ENCODE assay signal across 13 cellular contexts in genomic region chr11:10866893-10867331, GRCh38. TPM values are rescaled to one million over a fixed set of nuclear protein-coding genes. Genes with fewer than 3 reads are reported as not detected.
A peak's percentile ranks its signal among the peaks of the same experiment; 100 is the strongest.
DNase-seq lines count a peak whose midpoint lies in the region; ATAC-seq and TF ChIP-seq lines count a peak whose summit lies in the region.
"Had no signal": no experiment of that assay in that cellular context is flagged by ENCODE, and none has a peak within 500 bp of the region (broad histone marks: within the 10 kb centered on the region; RNA-seq: fewer than 3 reads in every experiment).

No MANE protein-coding gene starts in this region.

- POLR2A ChIA-PET in CD8-positive, alpha-beta memory T cell (lab: Charles Lee) = no interaction called here

- H3K4me1 ChIP-seq in ascending aorta = peaks cover 14 to 33% of the 10 kb centered on the region in 2 donors
- no peaks in the 10 kb centered on the region for H3K4me1 ChIP-seq in right cardiac atrium (ENCODE audit: control insufficient read depth, insufficient read depth, low read length)
- H3K4me1 ChIP-seq in smooth muscle cell (ENCODE audit: low read depth) = peaks cover 6% of the 10 kb centered on the region
- no peaks in the 10 kb centered on the region for H3K4me1 ChIP-seq in prostate gland (replicated peaks)
- no peaks in the 10 kb centered on the region for H3K4me1 ChIP-seq in CD8-positive, alpha-beta memory T cell (ENCODE audit: insufficient read depth, low read length)
- H3K4me1 ChIP-seq: thyroid gland had no signal

- H2AFZ ChIP-seq in smooth muscle cell (ENCODE audit: low read depth) = no peak overlapping the region

- peak overlapping the region; percentile 97 to 99 for H3K27ac ChIP-seq in ascending aorta
- H3K27ac ChIP-seq in right cardiac atrium (ENCODE audit: low read length) = peak overlapping the region; percentile 42
- peak overlapping the region; percentile 80 for H3K27ac ChIP-seq in smooth muscle cell (ENCODE audit: low read depth)
- no peak overlapping the region for H3K27ac ChIP-seq in prostate gland
- no peak overlapping the region for H3K27ac ChIP-seq in CD8-positive, alpha-beta memory T cell (ENCODE audit: low read depth, low read length)
- H3K27ac ChIP-seq: thyroid gland had no signal

- H3K27me3 Mint-ChIP-seq in CD8-positive, alpha-beta memory T cell = no peaks in the 10 kb centered on the region

- peaks cover 0 to 6% (median 4%) of the 10 kb centered on the region in 5 donors for H3K9me3 Mint-ChIP-seq in CD8-positive, alpha-beta memory T cell

- peak overlapping the region; percentile 63 for H3K4me2 ChIP-seq in smooth muscle cell

- intact Hi-C loops in ascending aorta (cut with DNase I) = no loop called here
- intact Hi-C loops in right cardiac atrium (cut with DNase I) = no loop called here
- intact Hi-C loops in prostate gland (cut with DNase I) = no loop called here

- H3K9me3 ChIP-seq in ascending aorta (peaks cover 0 to 4% of the 10 kb centered on the region in 2 donors), right cardiac atrium (ENCODE audit: control insufficient read depth, low read length) (no peaks in the 10 kb centered on the region), smooth muscle cell (replicated peaks; ENCODE audit: low read depth) (no peaks in the 10 kb centered on the region), prostate gland (no peaks in the 10 kb centered on the region)
- H3K9me3 ChIP-seq in CD8-positive, alpha-beta memory T cell (ENCODE audit: low read length) = no peaks in the 10 kb centered on the region
- H3K9me3 ChIP-seq: thyroid gland had no signal

- H3K4me1 Mint-ChIP-seq in CD8-positive, alpha-beta memory T cell = peaks cover 2 to 18% (median 15%) of the 10 kb centered on the region in 3 donors

- no peaks in the 10 kb centered on the region for H4K20me1 ChIP-seq in smooth muscle cell (ENCODE audit: low read depth)

- no peaks in the 10 kb centered on the region for H3K36me3 ChIP-seq in ascending aorta
- no peaks in the 10 kb centered on the region for H3K36me3 ChIP-seq in smooth muscle cell (ENCODE audit: low read depth)
- H3K36me3 ChIP-seq in prostate gland = no peaks in the 10 kb centered on the region
- no peaks in the 10 kb centered on the region for H3K36me3 ChIP-seq in CD8-positive, alpha-beta memory T cell (ENCODE audit: insufficient read depth, low read length)
- H3K36me3 ChIP-seq: thyroid gland had no signal

- CTCF ChIA-PET in CD8-positive, alpha-beta memory T cell (lab: Charles Lee) = no interaction called here

- WGBS in right cardiac atrium = 70% methylated on average over 10 of the region's 10 CpGs
- WGBS in smooth muscle cell (ENCODE audit: low lambda C conversion rate) = 36% methylated on average over 10 of the region's 10 CpGs
- 72% methylated on average over 10 of the region's 10 CpGs for WGBS in prostate gland

- no peak overlapping the region for H3K27ac Mint-ChIP-seq in CD8-positive, alpha-beta memory T cell

- peaks cover 13% of the 10 kb centered on the region for H3F3A ChIP-seq in smooth muscle cell (ENCODE audit: low read depth)

- no peak overlapping the region for H3K4me3 Mint-ChIP-seq in CD8-positive, alpha-beta memory T cell

- H3K4me3 ChIP-seq in ascending aorta = no peak overlapping the region
- H3K4me3 ChIP-seq in right cardiac atrium (ENCODE audit: low read length) = no peak overlapping the region
- H3K4me3 ChIP-seq in smooth muscle cell = no peak overlapping the region
- H3K4me3 ChIP-seq in prostate gland = no peak overlapping the region
- H3K4me3 ChIP-seq in CD8-positive, alpha-beta memory T cell (ENCODE audit: low read length) = no peak overlapping the region
- H3K4me3 ChIP-seq: thyroid gland had no signal

- no peaks in the 10 kb centered on the region for H3K27me3 ChIP-seq in ascending aorta
- H3K27me3 ChIP-seq in right cardiac atrium (ENCODE audit: control insufficient read depth, insufficient read depth) = no peaks in the 10 kb centered on the region
- H3K27me3 ChIP-seq in smooth muscle cell (ENCODE audit: low read depth) = no peaks in the 10 kb centered on the region
- H3K27me3 ChIP-seq in prostate gland (replicated peaks; ENCODE audit: insufficient read depth) = no peaks in the 10 kb centered on the region
- no peaks in the 10 kb centered on the region for H3K27me3 ChIP-seq in CD8-positive, alpha-beta memory T cell (ENCODE audit: insufficient read depth, low read length, poor library complexity, severe bottlenecking)
- H3K27me3 ChIP-seq: thyroid gland had no signal

- H3K79me2 ChIP-seq in smooth muscle cell (ENCODE audit: low read depth) = peaks cover 3% of the 10 kb centered on the region

- H3K9ac ChIP-seq in smooth muscle cell (ENCODE audit: low read depth) = no peak overlapping the region

- TF ChIP-seq CTCF in ascending aorta (IDR thresholded peaks at IDR 0.05) = no peak
- TF ChIP-seq CTCF in smooth muscle cell (IDR thresholded peaks at IDR 0.05; ENCODE audit: borderline replicate concordance, insufficient read depth, poor library complexity, severe bottlenecking) = no peak
- TF ChIP-seq CTCF in prostate gland (IDR thresholded peaks at IDR 0.05) = no peak

- peak; percentile 7 for DNase-seq in HK-2 (ENCODE audit: unreplicated experiment)
- no peak for DNase-seq in ascending aorta (ENCODE audit: low spot score in 2 of 2)
- no peak for DNase-seq in right cardiac atrium
- no peak for DNase-seq in smooth muscle cell (lab: John Stamatoyannopoulos, UW; ENCODE audit: unreplicated experiment)
- no peak for DNase-seq in cerebellar nuclear complex (lab: John Stamatoyannopoulos, UW)
- no peak for DNase-seq in prostate gland (ENCODE audit: low spot score)
- no peak for DNase-seq in CD8-positive, alpha-beta memory T cell
- no peak for DNase-seq in T-helper 9 cell
- DNase-seq: activated gamma-delta T cell; erythroblast; NCI-H774; stimulated activated CD4-positive, alpha-beta T cell treated with anti-CD3 and anti-CD28 coated beads, Interleukin-2, amount 100 ng/mL, for 48 hours; thyroid gland had no signal

- no peak for TF ChIP-seq POLR2A in prostate gland (IDR thresholded peaks at IDR 0.05)

- ATAC-seq in right cardiac atrium = peak; percentile 20 to 57

- peaks cover 6 to 9% (median 9%) of the 10 kb centered on the region in 3 donors for H3K36me3 Mint-ChIP-seq in CD8-positive, alpha-beta memory T cell

RNA-seq across cellular contexts. Expression of gene ZBED5, which starts 9.1 kb away (rescaled TPM):
- total RNA-seq in ascending aorta = 7.8 TPM
- 10 to 100 TPM; 40.6 to 46.7 (median 44.2) TPM for total RNA-seq in right cardiac atrium
- polyA plus RNA-seq in right cardiac atrium = 23.8 TPM
- total RNA-seq in smooth muscle cell = 30.6 and 42.7 TPM in 2 replicates
- 22.6 and 26.0 TPM in 2 replicates for polyA plus RNA-seq in smooth muscle cell
- 10 to 100 TPM; 26.2 to 33.0 TPM for total RNA-seq in prostate gland
- 10 to 100 TPM; 45.7 to 51.9 TPM for total RNA-seq in CD8-positive, alpha-beta memory T cell
- polyA plus RNA-seq in CD8-positive, alpha-beta memory T cell = 15.1 TPM

RNA-seq across cellular contexts. Expression of gene EIF4G2, which starts 58.2 kb away (rescaled TPM):
- 311 TPM for total RNA-seq in ascending aorta
- 100 to 1,000 TPM; 657 to 718 (median 693) TPM for total RNA-seq in right cardiac atrium
- 266 TPM for polyA plus RNA-seq in right cardiac atrium
- 1,014 and 1,033 TPM in 2 replicates for total RNA-seq in smooth muscle cell
- 658 and 666 TPM in 2 replicates for polyA plus RNA-seq in smooth muscle cell
- 100 to 1,000 TPM; 382 to 500 TPM for total RNA-seq in prostate gland
- 1,000 to 10,000 TPM; 1,516 to 1,609 TPM for total RNA-seq in CD8-positive, alpha-beta memory T cell
- 547 TPM for polyA plus RNA-seq in CD8-positive, alpha-beta memory T cell

Comparison
In these comparisons a context has a peak if more than half of its experiments do, and no peak if none do; other contexts are left out.
1. H3K27ac ChIP-seq: peak in ascending aorta (2 of 2), right cardiac atrium (single experiment) and smooth muscle cell (single experiment); none in prostate gland (0 of 2) and CD8-positive, alpha-beta memory T cell (single experiment).